ENCODE assay signal across 11 cellular contexts in the genomic region with DNA sequence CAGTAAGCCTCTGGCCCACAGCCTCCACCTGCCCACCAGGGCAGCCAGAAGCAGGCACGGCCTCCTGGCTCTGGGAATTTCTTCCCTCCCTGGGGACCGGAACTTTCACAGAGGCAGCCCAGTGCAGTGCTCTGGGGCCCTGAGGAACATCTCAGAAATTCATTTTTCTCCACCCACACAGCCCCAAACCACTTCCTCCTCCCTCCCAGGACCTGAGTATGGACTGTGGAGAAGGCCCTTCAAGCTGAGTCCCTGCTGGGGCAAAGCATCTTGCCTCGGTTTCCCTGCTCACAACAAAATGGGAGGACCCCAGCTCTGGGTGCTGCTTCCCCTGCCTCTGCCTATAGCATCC.
DNase-seq lines count a peak whose midpoint lies in the region; ATAC-seq and TF ChIP-seq lines count a peak whose summit lies in the region.
"Had no signal": no experiment of that assay in that cellular context is flagged by ENCODE, and none has a peak within 500 bp of the region (broad histone marks: within the 10 kb centered on the region; RNA-seq: fewer than 3 reads in every experiment).

No MANE protein-coding gene starts in this region.

- H3K27me3 ChIP-seq in BE2C (no peaks in the 10 kb centered on the region), suprapubic skin (no peaks in the 10 kb centered on the region), prostate gland (replicated peaks; ENCODE audit: insufficient read depth) (no peaks in the 10 kb centered on the region)
- H3K27me3 ChIP-seq: ovary, upper lobe of left lung had no signal

- ATAC-seq in WTC11 (no peak), GM21717 (IDR thresholded peaks at IDR 0.05; ENCODE audit: unreplicated experiment) (no peak)

- H3K9me3 ChIP-seq in BE2C (no peaks in the 10 kb centered on the region), suprapubic skin (no peaks in the 10 kb centered on the region), prostate gland (no peaks in the 10 kb centered on the region)
- H3K9me3 ChIP-seq: ovary, upper lobe of left lung had no signal

- 49% methylated on average over 3 of the region's 3 CpGs for WGBS in suprapubic skin
- 73% methylated on average over 3 of the region's 3 CpGs for WGBS in prostate gland

- H3K36me3 ChIP-seq in BE2C (peaks cover 7% of the 10 kb centered on the region; the same call in 1 of the 2 replicates), suprapubic skin (no peaks in the 10 kb centered on the region), prostate gland (no peaks in the 10 kb centered on the region)
- H3K36me3 ChIP-seq: ovary had no signal

- H3K27ac ChIP-seq in suprapubic skin, result no peak overlapping the region
- no peak overlapping the region for H3K27ac ChIP-seq in prostate gland
- H3K27ac ChIP-seq: ovary, upper lobe of left lung had no signal

- H3K4me1 ChIP-seq in BE2C (peaks cover 68% of the 10 kb centered on the region), suprapubic skin (peaks cover 49% of the 10 kb centered on the region), prostate gland (replicated peaks) (peaks cover 7% of the 10 kb centered on the region)

- peaks cover 27% of the 10 kb centered on the region for H3K4me1 Mint-ChIP-seq in WTC11
- peaks cover 35% of the 10 kb centered on the region for H3K4me1 Mint-ChIP-seq in mesothelial cell of epicardium

- H3K27ac Mint-ChIP-seq in WTC11, result peak overlapping the region; percentile 60
- H3K27ac Mint-ChIP-seq in mesothelial cell of epicardium, result peak overlapping the region; percentile 70
- H3K27ac Mint-ChIP-seq: activated B cell treated with CpG ODN at 0.5 μM for 24 hours had no signal

- TF ChIP-seq CTCF in BE2C (IDR thresholded peaks at IDR 0.05; ENCODE audit: low read depth, low read length) (peak; percentile 13; the same call in 1 of the 2 replicates), GM20000 (IDR thresholded peaks at IDR 0.05; ENCODE audit: extremely low read depth, missing control alignments) (no peak), WTC11 (IDR thresholded peaks at IDR 0.05) (no peak), mesothelial cell of epicardium (IDR thresholded peaks at IDR 0.05; ENCODE audit: unreplicated experiment) (no peak), suprapubic skin (IDR thresholded peaks at IDR 0.05) (no peak), prostate gland (IDR thresholded peaks at IDR 0.05) (no peak)

- TF ChIP-seq POLR2A in suprapubic skin (IDR thresholded peaks at IDR 0.05), result no peak
- no peak for TF ChIP-seq POLR2A in prostate gland (IDR thresholded peaks at IDR 0.05)

- DNase-seq in BE2C, result peak; percentile 88
- peak; percentile 65 for DNase-seq in GM20000 (ENCODE audit: low spot score)
- DNase-seq in WTC11 (ENCODE audit: low spot score), result no peak
- no peak for DNase-seq in mesothelial cell of epicardium (ENCODE audit: low spot score in 2 of 2, unreplicated experiment in 2 of 2)
- DNase-seq in retina, result no peak
- DNase-seq in suprapubic skin (ENCODE audit: low spot score in 2 of 2), result no peak
- DNase-seq in prostate gland (ENCODE audit: low spot score), result no peak
- DNase-seq: activated B cell treated with CpG ODN at 0.5 μM for 24 hours, ovary, upper lobe of left lung had no signal

- H3K4me3 ChIP-seq in BE2C (ENCODE audit: low read depth, low read length) (no peak overlapping the region), suprapubic skin (no peak overlapping the region), prostate gland (no peak overlapping the region)
- H3K4me3 ChIP-seq: ovary, upper lobe of left lung had no signal

- no peak for TF ChIP-seq EP300 in suprapubic skin (IDR thresholded peaks at IDR 0.05)

- intact Hi-C loops in prostate gland (cut with DNase I), result no loop called here

- H3K27me3 Mint-ChIP-seq in WTC11 (ENCODE audit: low read depth) (no peaks in the 10 kb centered on the region), mesothelial cell of epicardium (ENCODE audit: low read depth) (no peaks in the 10 kb centered on the region)
- H3K27me3 Mint-ChIP-seq: activated B cell treated with CpG ODN at 0.5 μM for 24 hours had no signal

- no peaks in the 10 kb centered on the region for H3K9me3 Mint-ChIP-seq in WTC11
- H3K9me3 Mint-ChIP-seq in mesothelial cell of epicardium, result no peaks in the 10 kb centered on the region
- H3K9me3 Mint-ChIP-seq: activated B cell treated with CpG ODN at 0.5 μM for 24 hours had no signal

- POLR2A ChIA-PET in WTC11 (lab: Charles Lee), result no interaction called here

- H3K36me3 Mint-ChIP-seq in WTC11, result peaks cover 6% of the 10 kb centered on the region; the same call in 1 of the 2 replicates
- no peaks in the 10 kb centered on the region for H3K36me3 Mint-ChIP-seq in mesothelial cell of epicardium

- CTCF ChIA-PET in WTC11 (lab: Charles Lee), result interaction anchor here (1.1 to 2.6 kb wide), 2 partner anchors 61 to 119 kb away, joined by 3 to 6 read pairs; no protein-coding TSS in a partner anchor

- no peak overlapping the region for H3K4me3 Mint-ChIP-seq in WTC11
- no peak overlapping the region for H3K4me3 Mint-ChIP-seq in mesothelial cell of epicardium
- H3K4me3 Mint-ChIP-seq: activated B cell treated with CpG ODN at 0.5 μM for 24 hours had no signal

TF ChIP-seq in WTC11, 78 proteins besides CTCF, POLR2A, EP300 and RAD21 (continues in another document):
- TF ChIP-seq MXD4 (CRISPR knock-in tag; IDR thresholded peaks at IDR 0.05; ENCODE audit: borderline replicate concordance) (no peak), RELA (CRISPR knock-in tag; IDR thresholded peaks at IDR 0.05; ENCODE audit: borderline replicate concordance) (no peak), NFATC4 (CRISPR knock-in tag; IDR thresholded peaks at IDR 0.05) (no peak), PRRX2 (CRISPR knock-in tag; IDR thresholded peaks at IDR 0.05) (no peak), ZNF425 (CRISPR knock-in tag; conservative IDR thresholded peaks at IDR 0.05) (no peak), HMGXB4 (CRISPR knock-in tag; IDR thresholded peaks at IDR 0.05) (no peak)
- TF ChIP-seq, protein P1, sequence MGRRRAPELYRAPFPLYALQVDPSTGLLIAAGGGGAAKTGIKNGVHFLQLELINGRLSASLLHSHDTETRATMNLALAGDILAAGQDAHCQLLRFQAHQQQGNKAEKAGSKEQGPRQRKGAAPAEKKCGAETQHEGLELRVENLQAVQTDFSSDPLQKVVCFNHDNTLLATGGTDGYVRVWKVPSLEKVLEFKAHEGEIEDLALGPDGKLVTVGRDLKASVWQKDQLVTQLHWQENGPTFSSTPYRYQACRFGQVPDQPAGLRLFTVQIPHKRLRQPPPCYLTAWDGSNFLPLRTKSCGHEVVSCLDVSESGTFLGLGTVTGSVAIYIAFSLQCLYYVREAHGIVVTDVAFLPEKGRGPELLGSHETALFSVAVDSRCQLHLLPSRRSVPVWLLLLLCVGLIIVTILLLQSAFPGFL (CRISPR knock-in tag; IDR thresholded peaks at IDR 0.05; ENCODE audit: borderline replicate concordance), result no peak
- TF ChIP-seq, protein P2, sequence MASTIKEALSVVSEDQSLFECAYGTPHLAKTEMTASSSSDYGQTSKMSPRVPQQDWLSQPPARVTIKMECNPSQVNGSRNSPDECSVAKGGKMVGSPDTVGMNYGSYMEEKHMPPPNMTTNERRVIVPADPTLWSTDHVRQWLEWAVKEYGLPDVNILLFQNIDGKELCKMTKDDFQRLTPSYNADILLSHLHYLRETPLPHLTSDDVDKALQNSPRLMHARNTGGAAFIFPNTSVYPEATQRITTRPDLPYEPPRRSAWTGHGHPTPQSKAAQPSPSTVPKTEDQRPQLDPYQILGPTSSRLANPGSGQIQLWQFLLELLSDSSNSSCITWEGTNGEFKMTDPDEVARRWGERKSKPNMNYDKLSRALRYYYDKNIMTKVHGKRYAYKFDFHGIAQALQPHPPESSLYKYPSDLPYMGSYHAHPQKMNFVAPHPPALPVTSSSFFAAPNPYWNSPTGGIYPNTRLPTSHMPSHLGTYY (CRISPR knock-in tag; IDR thresholded peaks at IDR 0.05), result no peak
- TF ChIP-seq, protein P3, sequence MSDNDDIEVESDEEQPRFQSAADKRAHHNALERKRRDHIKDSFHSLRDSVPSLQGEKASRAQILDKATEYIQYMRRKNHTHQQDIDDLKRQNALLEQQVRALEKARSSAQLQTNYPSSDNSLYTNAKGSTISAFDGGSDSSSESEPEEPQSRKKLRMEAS (CRISPR knock-in tag; IDR thresholded peaks at IDR 0.05), result no peak

Comparison
In these comparisons a context has a peak if more than half of its experiments do, and no peak if none do; other contexts are left out.
1. DNase-seq: peak in BE2C (single experiment) and GM20000 (single experiment); none in WTC11 (single experiment), mesothelial cell of epicardium (0 of 2), retina (single experiment), suprapubic skin (0 of 2) and prostate gland (single experiment).